Comparison of ENCODE assay signal across 8 cellular contexts in genomic region chr1:103571289-103571688, GRCh38. TPM values are rescaled to one million over a fixed set of nuclear protein-coding genes. Genes with fewer than 3 reads are reported as not detected.
DNase-seq lines count a peak whose midpoint lies in the region; ATAC-seq, FAIRE-seq and TF ChIP-seq lines count a peak whose summit lies in the region.
"Not testable (repeated sequence)": the region's sequence is repeated elsewhere in the genome, so short reads cannot be mapped to it uniquely, and the experiment has no call there.

TSS of gene AMY2B (plus strand) at chr1:103571589. CDS start at chr1:103571603, 14 bp downstream.

- not testable (repeated sequence) for DNase-seq in Karpas-422; astrocyte (ENCODE audit: low read depth); right cardiac atrium; mucosa of descending colon; posterior vena cava (ENCODE audit: low spot score); suprapubic skin (ENCODE audit: low spot score in 2 of 2)

- H4K20me1 ChIP-seq in Karpas-422 (ENCODE audit: insufficient read depth, low read depth, low read length); astrocyte (ENCODE audit: insufficient read depth, low read length): not testable (repeated sequence)

- H3K27ac Mint-ChIP-seq in astrocyte (ENCODE audit: unreplicated experiment), result not testable (repeated sequence)

- FAIRE-seq in astrocyte (lab: Jason Lieb, UNC), result peak; percentile 41

- H3K4me3 ChIP-seq in Karpas-422 (ENCODE audit: low read length); astrocyte (ENCODE audit: insufficient read depth, low read depth, low read length); gastroesophageal sphincter; right cardiac atrium (ENCODE audit: low read length); mucosa of descending colon; suprapubic skin; urinary bladder (ENCODE audit: low read depth, low read length): not testable (repeated sequence)

- intact Hi-C loops in right cardiac atrium (cut with DNase I); mucosa of descending colon (cut with DNase I, micrococcal nuclease); posterior vena cava (cut with DNase I): not testable (repeated sequence)

- not testable (repeated sequence) for ATAC-seq in gastroesophageal sphincter, right cardiac atrium, mucosa of descending colon

- not testable (repeated sequence) for H3K27me3 Mint-ChIP-seq in astrocyte (ENCODE audit: low read depth, unreplicated experiment)

- not testable (repeated sequence) for H3K9me3 ChIP-seq in Karpas-422 (ENCODE audit: low read length); astrocyte (ENCODE audit: insufficient read depth, low read depth, low read length); gastroesophageal sphincter; right cardiac atrium (ENCODE audit: control insufficient read depth, low read length); mucosa of descending colon; suprapubic skin

- not testable (repeated sequence) for H3K4me3 Mint-ChIP-seq in astrocyte (ENCODE audit: unreplicated experiment)

- not testable (repeated sequence) for H3K27me3 ChIP-seq in Karpas-422 (ENCODE audit: low read length); astrocyte (ENCODE audit: insufficient read depth, low read length); gastroesophageal sphincter; right cardiac atrium (ENCODE audit: control insufficient read depth, insufficient read depth); suprapubic skin

- not testable (repeated sequence) for H3K4me1 Mint-ChIP-seq in astrocyte (ENCODE audit: low read depth, unreplicated experiment)

- not testable (repeated sequence) for H3K4me2 ChIP-seq in Karpas-422 (ENCODE audit: low read depth, low read length, poor library complexity, severe bottlenecking); astrocyte (ENCODE audit: low read length)

- H2AFZ ChIP-seq in Karpas-422 (ENCODE audit: low read length); astrocyte (ENCODE audit: low read depth, low read length): not testable (repeated sequence)

- TF ChIP-seq POLR2A in gastroesophageal sphincter (IDR thresholded peaks at IDR 0.05); suprapubic skin (IDR thresholded peaks at IDR 0.05): not testable (repeated sequence)

- H3K9ac ChIP-seq in Karpas-422 (ENCODE audit: low read length); astrocyte (ENCODE audit: low read length): not testable (repeated sequence)

- not testable (repeated sequence) for TF ChIP-seq CTCF in astrocyte (IDR thresholded peaks at IDR 0.05; ENCODE audit: insufficient read depth, low read depth, low read length); gastroesophageal sphincter (IDR thresholded peaks at IDR 0.05); mucosa of descending colon (IDR thresholded peaks at IDR 0.05); suprapubic skin (IDR thresholded peaks at IDR 0.05)

- H3K27ac ChIP-seq in Karpas-422 (ENCODE audit: low read length); astrocyte (ENCODE audit: low read depth, low read length); gastroesophageal sphincter; right cardiac atrium (ENCODE audit: low read length); suprapubic skin; urinary bladder (ENCODE audit: low read depth): not testable (repeated sequence)

- not testable (repeated sequence) for H3K79me2 ChIP-seq in Karpas-422 (ENCODE audit: low read length); astrocyte (ENCODE audit: insufficient read depth, low read length)

- H3K9me3 Mint-ChIP-seq in astrocyte (ENCODE audit: unreplicated experiment), result not testable (repeated sequence)

- TF ChIP-seq EP300 in gastroesophageal sphincter (IDR thresholded peaks at IDR 0.05); suprapubic skin (IDR thresholded peaks at IDR 0.05): not testable (repeated sequence)

- H3K9me2 ChIP-seq in Karpas-422 (replicated peaks; ENCODE audit: insufficient read depth, low read length), result not testable (repeated sequence)

- H3K36me3 Mint-ChIP-seq in astrocyte (ENCODE audit: low read depth, unreplicated experiment), result not testable (repeated sequence)

- WGBS in gastroesophageal sphincter (ENCODE audit: low coverage in 1 of 2), 2 donors, result 100% methylated on average over 1 of the region's 2 CpGs
- WGBS in right cardiac atrium, result 93% methylated on average over 2 of the region's 2 CpGs
- WGBS in suprapubic skin, result 94% methylated on average over 1 of the region's 2 CpGs
- 84% methylated on average over 2 of the region's 2 CpGs for WGBS in urinary bladder

- H3K36me3 ChIP-seq in Karpas-422 (ENCODE audit: insufficient read depth, low read length); astrocyte (ENCODE audit: insufficient read depth, low read length); mucosa of descending colon (ENCODE audit: low read depth); urinary bladder (ENCODE audit: insufficient read depth): not testable (repeated sequence)
- H3K36me3 ChIP-seq in gastroesophageal sphincter (peaks cover 0 to 51% of the 10 kb centered on the region in 2 donors), suprapubic skin (peaks cover 28% of the 10 kb centered on the region)

- not testable (repeated sequence) for H3K4me1 ChIP-seq in Karpas-422 (ENCODE audit: low read length); astrocyte (ENCODE audit: insufficient read depth, low read length); gastroesophageal sphincter; right cardiac atrium (ENCODE audit: control insufficient read depth, insufficient read depth, low read length); mucosa of descending colon (ENCODE audit: low read depth); suprapubic skin; urinary bladder (ENCODE audit: insufficient read depth)

RNA-seq across cellular contexts. Expression of gene AMY2B, which starts in this region (rescaled TPM):
- 5.3 and 10.8 TPM in 2 replicates for total RNA-seq in Karpas-422 (2014; rRNA removed; shearing (Covaris generic); ENCODE audit: low replicate concordance)
- total RNA-seq in astrocyte (1.7 and 2.1 TPM in 2 replicates), gastroesophageal sphincter (10 to 100 TPM; 31.4 to 59.6 (median 44.3) TPM), right cardiac atrium (10 to 100 TPM; 27.4 to 43.7 (median 37.4) TPM), mucosa of descending colon (10 to 100 TPM; 11.6 to 31.6 (median 21.2) TPM), posterior vena cava (10 to 100 TPM; 15.1 to 15.6 TPM), suprapubic skin (10 to 100 TPM; 12.7 to 69.5 (median 18.8) TPM), urinary bladder (51.0 TPM)
- polyA plus RNA-seq in right cardiac atrium (20.8 TPM), urinary bladder (11.2 TPM)
